Comparison of ENCODE assay signal across 19 cellular contexts in the genomic region with DNA sequence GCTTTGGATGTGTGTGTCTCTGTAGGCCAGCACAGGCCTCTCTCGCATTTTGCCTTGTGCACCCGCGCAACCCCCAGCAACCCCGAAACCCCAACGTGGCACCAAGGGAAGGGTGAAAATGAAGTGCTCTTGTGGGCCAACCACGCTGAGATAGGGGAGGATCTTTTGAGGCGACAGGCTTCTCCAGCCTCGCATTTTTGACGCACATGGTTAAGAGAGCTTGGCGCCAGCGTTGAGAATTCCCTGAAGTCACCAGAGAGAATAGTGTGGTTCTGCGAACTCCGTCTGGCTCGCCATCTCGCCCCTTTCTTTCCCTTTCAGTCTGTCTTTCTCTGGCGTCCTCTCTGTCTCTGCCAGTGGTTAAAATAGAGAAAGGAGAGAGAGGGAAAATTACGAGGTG. TPM values are rescaled to one million over a fixed set of nuclear protein-coding genes. Genes with fewer than 3 reads are reported as not detected.
DNase-seq lines count a peak whose midpoint lies in the region; ATAC-seq and TF ChIP-seq lines count a peak whose summit lies in the region.
"Had no signal": no experiment of that assay in that cellular context is flagged by ENCODE, and none has a peak within 500 bp of the region (broad histone marks: within the 10 kb centered on the region; RNA-seq: fewer than 3 reads in every experiment).

No MANE protein-coding gene starts in this region.

- TF ChIP-seq CTCF in SK-N-SH (IDR thresholded peaks at IDR 0.05): no peak

- peak overlapping the region; percentile 70 for H3K4me3 Mint-ChIP-seq in activated naive CD8-positive, alpha-beta T cell
- no peak overlapping the region for H3K4me3 Mint-ChIP-seq in activated naive CD8-positive, alpha-beta T cell treated with anti-CD3 and anti-CD28 coated beads, Interleukin-2, amount 50 U/mL, for 24 hours

- no peak overlapping the region for H2AFZ ChIP-seq in SK-N-SH (ENCODE audit: low read depth)

- no peak overlapping the region; the same call in 1 of the 2 replicates for H3K4me2 ChIP-seq in SK-N-SH

- H3K27ac Mint-ChIP-seq in activated naive CD8-positive, alpha-beta T cell: no peak overlapping the region
- no peak overlapping the region for H3K27ac Mint-ChIP-seq in activated naive CD8-positive, alpha-beta T cell treated with anti-CD3 and anti-CD28 coated beads, Interleukin-2, amount 50 U/mL, for 24 hours

- WGBS in mesodermal cell (ENCODE audit: insufficient coverage in 2 of 2), 2 experiments: 4 to 8% methylated on average over 7 to 9 of the region's 17 CpGs
- WGBS in SK-N-SH (ENCODE audit: low lambda C conversion rate): 94% methylated on average over 15 of the region's 17 CpGs

- peaks cover 36% of the 10 kb centered on the region for H3K4me1 Mint-ChIP-seq in activated naive CD8-positive, alpha-beta T cell (ENCODE audit: low read depth)
- peaks cover 25% of the 10 kb centered on the region for H3K4me1 Mint-ChIP-seq in activated naive CD8-positive, alpha-beta T cell treated with anti-CD3 and anti-CD28 coated beads, Interleukin-2, amount 50 U/mL, for 24 hours

- POLR2A ChIA-PET in SK-N-SH (lab: Yijun Ruan, JAX): no interaction called here

- no peaks in the 10 kb centered on the region for H4K20me1 ChIP-seq in SK-N-SH (ENCODE audit: insufficient read depth)

- H3K9me3 Mint-ChIP-seq in activated naive CD8-positive, alpha-beta T cell (ENCODE audit: low read depth): no peaks in the 10 kb centered on the region
- H3K9me3 Mint-ChIP-seq in activated naive CD8-positive, alpha-beta T cell treated with anti-CD3 and anti-CD28 coated beads, Interleukin-2, amount 50 U/mL, for 24 hours: peaks cover under 1% of the 10 kb centered on the region
- H3K9me3 Mint-ChIP-seq: central memory CD8-positive, alpha-beta T cell had no signal

- no peaks in the 10 kb centered on the region; the same call in 1 of the 2 replicates for H3K27me3 ChIP-seq in SK-N-SH (ENCODE audit: insufficient read depth)

- H3K4me1 ChIP-seq in mesodermal cell (ENCODE audit: control insufficient read depth, insufficient read depth, low read length, poor library complexity, severe bottlenecking): peaks cover 34% of the 10 kb centered on the region
- H3K4me1 ChIP-seq in SK-N-SH (ENCODE audit: control insufficient read depth in 1 of 2, insufficient read depth in 2 of 2, low read depth in 1 of 2, low read length in 1 of 2): peaks cover 0 to 18% of the 10 kb centered on the region in 2 experiments; a peak in 1 of 4 replicates

- no peak for TF ChIP-seq EP300 in SK-N-SH (IDR thresholded peaks at IDR 0.05; ENCODE audit: borderline replicate concordance in 1 of 2, low read depth in 1 of 2, low read length in 1 of 2)

- H3K9me3 ChIP-seq in mesodermal cell (ENCODE audit: control insufficient read depth, low read length): no peaks in the 10 kb centered on the region
- H3K9me3 ChIP-seq in SK-N-SH: no peaks in the 10 kb centered on the region
- H3K9me3 ChIP-seq: A549 had no signal

- H3F3A ChIP-seq in SK-N-SH (replicated peaks; ENCODE audit: insufficient read depth): peaks cover 22% of the 10 kb centered on the region

- DNase-seq in activated naive CD8-positive, alpha-beta T cell treated with anti-CD3 and anti-CD28 coated beads, Interleukin-2, amount 50 U/mL, for 24 hours: no peak
- DNase-seq in ecto neural progenitor cell (ENCODE audit: low spot score): peak; percentile 54
- DNase-seq in ureter (ENCODE audit: low spot score): peak; percentile 65
- no peak for DNase-seq in NCI-H2227 (lab: John Stamatoyannopoulos, UW; ENCODE audit: unreplicated experiment)
- DNase-seq in SK-N-SH: no peak
- DNase-seq: activated naive CD4-positive, alpha-beta T cell treated with Interleukin-2 at 50 U/mL for 16 hours; naive B cell; NCI-H146; NCI-H510A; OCI-M1; right cardiac atrium; stimulated activated CD4-positive, alpha-beta T cell treated with anti-CD3 and anti-CD28 coated beads, Interleukin-4, amount 100 ng/mL, for 24 hours had no signal

- H3K27ac ChIP-seq in mesodermal cell (ENCODE audit: low read depth, low read length, severe bottlenecking): peak overlapping the region; percentile 94
- H3K27ac ChIP-seq in SK-N-SH (ENCODE audit: low read depth in 2 of 2, low read length in 1 of 2): no peak overlapping the region; a peak in 1 of 4 replicates

- H3K9ac ChIP-seq in SK-N-SH: no peak overlapping the region

- CTCF ChIA-PET in SK-N-SH (lab: Yijun Ruan, JAX): interaction anchor here (1.2 to 6.7 kb wide), 4 partner anchors 15 to 769 kb away, joined by 3 to 117 read pairs (median 16); no protein-coding TSS in a partner anchor

- H3K27me3 Mint-ChIP-seq in activated naive CD8-positive, alpha-beta T cell: peaks cover 64% of the 10 kb centered on the region
- peaks cover 93% of the 10 kb centered on the region for H3K27me3 Mint-ChIP-seq in activated naive CD8-positive, alpha-beta T cell treated with anti-CD3 and anti-CD28 coated beads, Interleukin-2, amount 50 U/mL, for 24 hours

- H3K9me2 ChIP-seq in SK-N-SH: no peaks in the 10 kb centered on the region

- H3K36me3 Mint-ChIP-seq in activated naive CD8-positive, alpha-beta T cell: no peaks in the 10 kb centered on the region
- H3K36me3 Mint-ChIP-seq in activated naive CD8-positive, alpha-beta T cell treated with anti-CD3 and anti-CD28 coated beads, Interleukin-2, amount 50 U/mL, for 24 hours (ENCODE audit: low read depth): peaks cover 7% of the 10 kb centered on the region

- peaks cover 14% of the 10 kb centered on the region for H3K36me3 ChIP-seq in mesodermal cell (ENCODE audit: control insufficient read depth, insufficient read depth, low read length)
- H3K36me3 ChIP-seq in SK-N-SH (replicated peaks in 1 of 2; ENCODE audit: control insufficient read depth in 1 of 2, insufficient read depth in 2 of 2, low read length in 1 of 2): no peaks in the 10 kb centered on the region

- peaks cover 30% of the 10 kb centered on the region for H3K79me2 ChIP-seq in SK-N-SH (ENCODE audit: insufficient read depth)

- TF ChIP-seq RAD21 in SK-N-SH (IDR thresholded peaks at IDR 0.05; ENCODE audit: low read length): no peak

- H3K4me3 ChIP-seq in mesodermal cell (ENCODE audit: extremely low read depth, insufficient read depth, low read length, poor library complexity, severe bottlenecking): peak overlapping the region; percentile 52
- no peak overlapping the region for H3K4me3 ChIP-seq in SK-N-SH (ENCODE audit: low read depth in 2 of 2, low read length in 1 of 2)

- no peak for ATAC-seq in activated naive CD8-positive, alpha-beta T cell treated with anti-CD3 and anti-CD28 coated beads, Interleukin-2, amount 50 U/mL, for 24 hours
- no peak for ATAC-seq in HG03280 (IDR thresholded peaks at IDR 0.05; ENCODE audit: unreplicated experiment)
- ATAC-seq: A549, HCT116, right cardiac atrium had no signal

TF ChIP-seq in SK-N-SH, 30 proteins besides CTCF, POLR2A, EP300 and RAD21 (continues in another document):
- TF ChIP-seq MEF2A (IDR thresholded peaks at IDR 0.05; ENCODE audit: borderline replicate concordance, low read depth) (no peak), ELF1 (IDR thresholded peaks at IDR 0.05) (no peak), RFX5 (IDR thresholded peaks at IDR 0.05; ENCODE audit: low read length) (no peak), GABPA (IDR thresholded peaks at IDR 0.05; ENCODE audit: low read depth) (no peak), NRF1 (IDR thresholded peaks at IDR 0.05; ENCODE audit: low read depth, low read length) (no peak), GATA2 (CRISPR knock-in tag; IDR thresholded peaks at IDR 0.05) (no peak), FOXJ3 (CRISPR knock-in tag; IDR thresholded peaks at IDR 0.05) (no peak), NFIC (IDR thresholded peaks at IDR 0.05; ENCODE audit: borderline replicate concordance) (no peak)
- TF ChIP-seq, protein P1, sequence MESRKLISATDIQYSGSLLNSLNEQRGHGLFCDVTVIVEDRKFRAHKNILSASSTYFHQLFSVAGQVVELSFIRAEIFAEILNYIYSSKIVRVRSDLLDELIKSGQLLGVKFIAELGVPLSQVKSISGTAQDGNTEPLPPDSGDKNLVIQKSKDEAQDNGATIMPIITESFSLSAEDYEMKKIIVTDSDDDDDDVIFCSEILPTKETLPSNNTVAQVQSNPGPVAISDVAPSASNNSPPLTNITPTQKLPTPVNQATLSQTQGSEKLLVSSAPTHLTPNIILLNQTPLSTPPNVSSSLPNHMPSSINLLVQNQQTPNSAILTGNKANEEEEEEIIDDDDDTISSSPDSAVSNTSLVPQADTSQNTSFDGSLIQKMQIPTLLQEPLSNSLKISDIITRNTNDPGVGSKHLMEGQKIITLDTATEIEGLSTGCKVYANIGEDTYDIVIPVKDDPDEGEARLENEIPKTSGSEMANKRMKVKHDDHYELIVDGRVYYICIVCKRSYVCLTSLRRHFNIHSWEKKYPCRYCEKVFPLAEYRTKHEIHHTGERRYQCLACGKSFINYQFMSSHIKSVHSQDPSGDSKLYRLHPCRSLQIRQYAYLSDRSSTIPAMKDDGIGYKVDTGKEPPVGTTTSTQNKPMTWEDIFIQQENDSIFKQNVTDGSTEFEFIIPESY (IDR thresholded peaks at IDR 0.05; ENCODE audit: borderline replicate concordance, low read depth): no peak
- TF ChIP-seq, protein P2, sequence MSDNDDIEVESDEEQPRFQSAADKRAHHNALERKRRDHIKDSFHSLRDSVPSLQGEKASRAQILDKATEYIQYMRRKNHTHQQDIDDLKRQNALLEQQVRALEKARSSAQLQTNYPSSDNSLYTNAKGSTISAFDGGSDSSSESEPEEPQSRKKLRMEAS (IDR thresholded peaks at IDR 0.05; ENCODE audit: low read depth): no peak
- TF ChIP-seq, protein P3, sequence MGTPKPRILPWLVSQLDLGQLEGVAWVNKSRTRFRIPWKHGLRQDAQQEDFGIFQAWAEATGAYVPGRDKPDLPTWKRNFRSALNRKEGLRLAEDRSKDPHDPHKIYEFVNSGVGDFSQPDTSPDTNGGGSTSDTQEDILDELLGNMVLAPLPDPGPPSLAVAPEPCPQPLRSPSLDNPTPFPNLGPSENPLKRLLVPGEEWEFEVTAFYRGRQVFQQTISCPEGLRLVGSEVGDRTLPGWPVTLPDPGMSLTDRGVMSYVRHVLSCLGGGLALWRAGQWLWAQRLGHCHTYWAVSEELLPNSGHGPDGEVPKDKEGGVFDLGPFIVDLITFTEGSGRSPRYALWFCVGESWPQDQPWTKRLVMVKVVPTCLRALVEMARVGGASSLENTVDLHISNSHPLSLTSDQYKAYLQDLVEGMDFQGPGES (IDR thresholded peaks at IDR 0.05; ENCODE audit: low read depth, low read length): no peak

RNA-seq across cellular contexts. Expression of a gene that starts 1.9 kb away (rescaled TPM):
- polyA plus RNA-seq in mesodermal cell (2013, experiment 1 of 2): 73.1 TPM
- polyA plus RNA-seq in mesodermal cell (2013, experiment 2 of 2): 94.7 TPM
- total RNA-seq in ureter: 251 TPM
- 10.2 and 11.3 TPM in 2 replicates for polyA plus RNA-seq in SK-N-SH (2012; rRNA removed)
- polyA plus RNA-seq in SK-N-SH (2012; cell fraction: cytosol; rRNA removed): 6.2 and 8.5 TPM in 2 replicates
- polyA plus RNA-seq in SK-N-SH (2012; cell fraction: nucleus; rRNA removed): 32.3 and 34.6 TPM in 2 replicates
- total RNA-seq: activated CD8-positive, alpha-beta memory T cell treated with anti-CD3 and anti-CD28 coated beads for 36 hours had no signal

Comparison
In these comparisons a context has a peak if more than half of its experiments do, and no peak if none do; other contexts are left out.
1. DNase-seq: peak in ecto neural progenitor cell (single experiment) and ureter (single experiment); none in activated naive CD8-positive, alpha-beta T cell treated with anti-CD3 and anti-CD28 coated beads, Interleukin-2, amount 50 U/mL, for 24 hours (single experiment), NCI-H2227 (single experiment) and SK-N-SH (single experiment).